In the genomic region with DNA sequence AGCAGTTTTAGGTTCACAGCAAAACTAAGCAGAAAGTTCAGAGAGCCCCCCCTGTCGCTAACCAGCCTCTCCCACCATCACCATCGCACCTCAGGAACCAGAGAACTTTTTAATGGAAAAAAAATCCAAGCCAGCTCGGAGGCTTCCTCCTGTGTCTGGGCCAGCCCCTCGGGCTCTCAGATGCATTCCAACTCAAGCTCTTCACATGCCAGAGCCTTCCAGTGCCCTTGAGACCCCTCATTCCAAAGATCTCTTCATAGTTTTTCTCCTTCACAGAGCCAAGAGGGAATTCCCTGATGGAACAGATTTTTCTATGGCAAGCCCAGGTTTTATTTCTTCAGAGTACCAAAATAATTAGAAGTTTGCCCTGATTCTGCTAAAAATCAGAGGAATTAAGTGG, we compare ENCODE assay signal across 1 cellular context.
TF ChIP-seq lines count a peak whose summit lies in the region.

No MANE protein-coding gene starts in this region.

TF ChIP-seq in GM23338, 12 proteins besides CTCF, POLR2A, EP300 and RAD21 (continued from another document):
- TF ChIP-seq ZNF462 (CRISPR knock-in tag; IDR thresholded peaks at IDR 0.05) = no peak
- no peak for TF ChIP-seq REST (IDR thresholded peaks at IDR 0.05; ENCODE audit: unreplicated experiment)
- TF ChIP-seq EZH2phosphoT487 (IDR thresholded peaks at IDR 0.05; ENCODE audit: unreplicated experiment) = no peak
- no peak for TF ChIP-seq NANOG (IDR thresholded peaks at IDR 0.05; ENCODE audit: borderline replicate concordance)
- no peak for TF ChIP-seq ZNF114 (CRISPR knock-in tag; IDR thresholded peaks at IDR 0.05)
